In the genomic region with DNA sequence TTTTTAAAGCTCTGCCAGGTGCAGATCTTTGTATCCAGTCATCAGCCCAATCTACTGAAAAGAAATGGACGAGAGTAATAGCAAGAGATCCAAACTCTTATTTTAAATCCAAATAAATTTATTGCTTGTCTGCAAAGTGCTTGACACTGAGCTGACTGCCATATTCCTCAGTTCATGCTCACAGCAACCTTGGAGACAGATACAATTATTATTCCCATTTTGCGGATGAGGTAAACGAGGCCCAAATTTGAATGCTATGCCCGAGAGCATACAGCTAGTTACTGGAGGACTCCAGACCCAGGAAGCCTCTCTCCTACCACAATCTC, we compare ENCODE assay signal across 8 cellular contexts. TPM values are rescaled to one million over a fixed set of nuclear protein-coding genes. Genes with fewer than 3 reads are reported as not detected.
DNase-seq lines count a peak whose midpoint lies in the region; ATAC-seq and TF ChIP-seq lines count a peak whose summit lies in the region.

No MANE protein-coding gene starts in this region.

- DNase-seq in T-helper 17 cell, result no peak
- DNase-seq in foreskin fibroblast, result no peak
- no peak for DNase-seq in gastrocnemius medialis
- no peak for DNase-seq in NCI-H446 treated with DMSO at 0.1 percent for 48 hours (lab: John Stamatoyannopoulos, UW)
- no peak for DNase-seq in HCEC 1CT

- peak overlapping the region; percentile 99 for H3K4me3 Mint-ChIP-seq in T-helper 17 cell

- peak; percentile 10 for ATAC-seq in GM18502 (IDR thresholded peaks at IDR 0.05; ENCODE audit: poor library complexity, unreplicated experiment)
- no peak for ATAC-seq in T-helper 17 cell
- ATAC-seq in gastrocnemius medialis, result no peak
- no peak for ATAC-seq in activated CD4-positive, CD25-positive, alpha-beta regulatory T cell treated with anti-CD3 and anti-CD28 coated beads, Interleukin-2, amount 50 U/mL, for 24 hours
- ATAC-seq in GM21367 (IDR thresholded peaks at IDR 0.05; ENCODE audit: unreplicated experiment), result no peak

- peak overlapping the region; percentile 99 for H3K27ac Mint-ChIP-seq in T-helper 17 cell

- no peaks in the 10 kb centered on the region for H3K27me3 Mint-ChIP-seq in T-helper 17 cell

- TF ChIP-seq CTCF in foreskin fibroblast (IDR thresholded peaks at IDR 0.05; ENCODE audit: low read depth, low read length), result no peak
- no peak for TF ChIP-seq CTCF in gastrocnemius medialis (IDR thresholded peaks at IDR 0.05 in 4 of 5, conservative IDR thresholded peaks at IDR 0.05 in 1 of 5)

- peak overlapping the region; percentile 86 to 94 for H3K4me3 ChIP-seq in foreskin fibroblast (ENCODE audit: low read depth in 1 of 2, low read length in 2 of 2)
- peak overlapping the region; percentile 77 to 95 (median 90) for H3K4me3 ChIP-seq in gastrocnemius medialis

- H3K4me1 Mint-ChIP-seq in T-helper 17 cell, result peaks cover 32% of the 10 kb centered on the region

- intact Hi-C loops in gastrocnemius medialis (cut with DNase I; ENCODE audit: low total_unique reads), result loop anchor here (1.0 to 2.0 kb wide), 2 partner anchors 27 to 45 kb away; partner anchors contain the start of gene NQO1

- no peaks in the 10 kb centered on the region for H3K27me3 ChIP-seq in gastrocnemius medialis

- peaks cover 5% of the 10 kb centered on the region for H3K36me3 Mint-ChIP-seq in T-helper 17 cell (ENCODE audit: low read depth)

- peaks cover 12 to 16% of the 10 kb centered on the region in 2 donors for H3K4me1 ChIP-seq in gastrocnemius medialis

- H3K36me3 ChIP-seq in gastrocnemius medialis, result peaks cover 0 to 35% of the 10 kb centered on the region in 2 donors

- H3K27ac ChIP-seq in gastrocnemius medialis, result peak overlapping the region; percentile 75 to 86 (median 78)

- TF ChIP-seq POLR2A in gastrocnemius medialis (IDR thresholded peaks at IDR 0.05), result no peak

- H3K9me3 ChIP-seq in T-helper 17 cell (ENCODE audit: control insufficient read depth, low read length, poor library complexity, severe bottlenecking) (no peaks in the 10 kb centered on the region), gastrocnemius medialis (no peaks in the 10 kb centered on the region)

- in situ Hi-C loops in gastrocnemius medialis (cut with MboI; ENCODE audit: low sequenced_read_pairs in 4 of 4), result loop anchor here (5.0 to 25.0 kb wide), 6 partner anchors 37 to 367 kb away; partner anchors contain the start of gene TERF2 (in 1 of the 4)

RNA-seq across cellular contexts. Expression of gene NOB1, which starts 0.6 kb away (rescaled TPM):
- total RNA-seq in T-helper 17 cell (10 to 100 TPM; 32.1 to 36.8 TPM), gastrocnemius medialis (10 to 100 TPM; 19.2 to 30.9 (median 24.2) TPM)

RNA-seq across cellular contexts. Expression of gene WWP2, which starts 8.0 kb away (rescaled TPM):
- total RNA-seq in T-helper 17 cell, result 10 to 100 TPM; 60.6 to 64.9 TPM
- total RNA-seq in gastrocnemius medialis, result 10 to 100 TPM; 29.4 to 35.6 (median 31.8) TPM

RNA-seq across cellular contexts. Expression of gene NQO1, which starts 27.7 kb away (rescaled TPM):
- total RNA-seq in T-helper 17 cell, result 1 to 10 TPM; 1.7 to 2.5 TPM
- total RNA-seq in gastrocnemius medialis, result 10 to 100 TPM; 39.1 to 59.8 (median 49.4) TPM

Comparison
In these comparisons a context has a peak if more than half of its experiments do, and no peak if none do; other contexts are left out.
1. RNA of gene NQO1, which starts 27.7 kb away (total RNA-seq): 39.1 to 59.8 TPM in gastrocnemius medialis; 1.7 to 2.5 TPM in T-helper 17 cell; every median in the first group is over 10 times any median in the second.